Comparison of ENCODE assay signal across 22 cellular contexts in genomic region chr1:13708380-13709010, GRCh38. TPM values are rescaled to one million over a fixed set of nuclear protein-coding genes. Genes with fewer than 3 reads are reported as not detected.
DNase-seq lines count a peak whose midpoint lies in the region; ATAC-seq, FAIRE-seq and TF ChIP-seq lines count a peak whose summit lies in the region.
"Had no signal": no experiment of that assay in that cellular context is flagged by ENCODE, and none has a peak within 500 bp of the region (broad histone marks: within the 10 kb centered on the region; RNA-seq: fewer than 3 reads in every experiment).

No MANE protein-coding gene starts in this region.

- 76% methylated on average over 11 of the region's 11 CpGs for WGBS in hepatocyte (ENCODE audit: low lambda C conversion rate, missing lambda C conversion rate)

- ATAC-seq in stimulated activated memory B cell treated with anti-CD40 and anti-IgM and Interleukin-4, amounts not matched to agents 10 μg/mL and 1 μg/mL and 100 μg/mL, for 72 hours = no peak
- ATAC-seq in GM21367 (IDR thresholded peaks at IDR 0.05; ENCODE audit: unreplicated experiment) (no peak), left lobe of liver (no peak)

- intact Hi-C loops in cardiac septum (cut with DNase I) = no loop called here
- intact Hi-C loops in dorsolateral prefrontal cortex (cut with DNase I) = no loop called here

- H3K27me3 ChIP-seq in hepatocyte (no peaks in the 10 kb centered on the region), dorsolateral prefrontal cortex (no peaks in the 10 kb centered on the region)
- H3K27me3 ChIP-seq: esophagus muscularis mucosa, ovary, stomach had no signal

- H3K4me1 ChIP-seq in hepatocyte (ENCODE audit: insufficient read depth) = peaks cover 8% of the 10 kb centered on the region
- H3K4me1 ChIP-seq: SJCRH30 had no signal

- no peaks in the 10 kb centered on the region for H4K20me1 ChIP-seq in hepatocyte (ENCODE audit: insufficient read depth, poor library complexity, severe bottlenecking)

- H3K79me2 ChIP-seq in hepatocyte = peaks cover 76% of the 10 kb centered on the region

- peak overlapping the region; percentile 16 for H3K4me3 Mint-ChIP-seq in stimulated activated memory B cell treated with anti-CD40 and anti-IgM and Interleukin-4, amounts not matched to agents 10 μg/mL and 1 μg/mL and 100 μg/mL, for 72 hours
- H3K4me3 Mint-ChIP-seq: central memory CD8-positive, alpha-beta T cell had no signal

- H3K27me3 Mint-ChIP-seq in stimulated activated memory B cell treated with anti-CD40 and anti-IgM and Interleukin-4, amounts not matched to agents 10 μg/mL and 1 μg/mL and 100 μg/mL, for 72 hours = no peaks in the 10 kb centered on the region
- H3K27me3 Mint-ChIP-seq: central memory CD8-positive, alpha-beta T cell had no signal

- peaks cover 88% of the 10 kb centered on the region for H3K4me1 Mint-ChIP-seq in stimulated activated memory B cell treated with anti-CD40 and anti-IgM and Interleukin-4, amounts not matched to agents 10 μg/mL and 1 μg/mL and 100 μg/mL, for 72 hours

- peak overlapping the region; percentile 62 for H3K9ac ChIP-seq in SK-N-MC (ENCODE audit: insufficient read length)

- no peaks in the 10 kb centered on the region for H3K36me3 ChIP-seq in SK-N-MC (ENCODE audit: insufficient read depth, low read length)
- no peaks in the 10 kb centered on the region for H3K36me3 ChIP-seq in hepatocyte (replicated peaks; ENCODE audit: insufficient read depth, low read depth)
- H3K36me3 ChIP-seq: esophagus muscularis mucosa, left ventricle myocardium inferior, ovary, SJCRH30, stomach had no signal

- H2AFZ ChIP-seq in hepatocyte = no peak overlapping the region
- H2AFZ ChIP-seq: PC-9 had no signal

- H3K4me3 ChIP-seq in SK-N-MC = peak overlapping the region; percentile 45
- no peak overlapping the region for H3K4me3 ChIP-seq in hepatocyte
- H3K4me3 ChIP-seq in dorsolateral prefrontal cortex = no peak overlapping the region
- H3K4me3 ChIP-seq: esophagus muscularis mucosa, left ventricle myocardium inferior, ovary, PC-9, SJCRH30, stomach had no signal

- FAIRE-seq in GM18507 (lab: Jason Lieb, UNC) = peak; percentile 5

- peaks cover 28% of the 10 kb centered on the region for H3K36me3 Mint-ChIP-seq in stimulated activated memory B cell treated with anti-CD40 and anti-IgM and Interleukin-4, amounts not matched to agents 10 μg/mL and 1 μg/mL and 100 μg/mL, for 72 hours

- no peaks in the 10 kb centered on the region for H3K9me3 Mint-ChIP-seq in stimulated activated memory B cell treated with anti-CD40 and anti-IgM and Interleukin-4, amounts not matched to agents 10 μg/mL and 1 μg/mL and 100 μg/mL, for 72 hours
- H3K9me3 Mint-ChIP-seq: activated T-helper 2 cell treated with anti-CD3 and anti-CD28 coated beads, Interferon-gamma antibody, Interleukin-2, Interleukin-4, amounts not matched to agents 10 μg/mL and 5 μg/mL and 100 μg/mL, durations not matched to agents 14 hours and 24 hours and 36 hours; central memory CD8-positive, alpha-beta T cell had no signal

- no peaks in the 10 kb centered on the region for H3K9me2 ChIP-seq in hepatocyte (replicated peaks; ENCODE audit: insufficient read depth)

- TF ChIP-seq CTCF in hepatocyte (IDR thresholded peaks at IDR 0.05; ENCODE audit: poor library complexity) (no peak), dorsolateral prefrontal cortex (IDR thresholded peaks at IDR 0.05 in 54 of 56, conservative IDR thresholded peaks at IDR 0.05 in 2 of 56; ENCODE audit: low read depth in 1 of 56, partially characterized antibody in 56 of 56) (no peak)

- peak overlapping the region; percentile 51 for H3K4me2 ChIP-seq in hepatocyte
- H3K4me2 ChIP-seq: PC-9 had no signal

- H3K27ac ChIP-seq in SK-N-MC (peak overlapping the region; percentile 44; the same call in 1 of the 2 replicates), hepatocyte (peak overlapping the region; percentile 86), dorsolateral prefrontal cortex (no peak overlapping the region)
- H3K27ac ChIP-seq: esophagus muscularis mucosa, left ventricle myocardium inferior, PC-9, SJCRH30, stomach had no signal

- peak overlapping the region; percentile 53 for H3K27ac Mint-ChIP-seq in stimulated activated memory B cell treated with anti-CD40 and anti-IgM and Interleukin-4, amounts not matched to agents 10 μg/mL and 1 μg/mL and 100 μg/mL, for 72 hours
- H3K27ac Mint-ChIP-seq: activated T-helper 2 cell treated with anti-CD3 and anti-CD28 coated beads, Interferon-gamma antibody, Interleukin-2, Interleukin-4, amounts not matched to agents 10 μg/mL and 5 μg/mL and 100 μg/mL, durations not matched to agents 14 hours and 24 hours and 36 hours had no signal

- H3K9me3 ChIP-seq in SK-N-MC (ENCODE audit: low read depth, low read length) (no peaks in the 10 kb centered on the region), hepatocyte (ENCODE audit: low read depth) (no peaks in the 10 kb centered on the region)
- H3K9me3 ChIP-seq: esophagus muscularis mucosa, left ventricle myocardium inferior, ovary, SJCRH30, stomach had no signal

- DNase-seq in GM18507 (ENCODE audit: extremely low spot score, insufficient read length, low read depth) = no peak
- DNase-seq in SK-N-MC (ENCODE audit: low read depth, low spot score) = no peak
- peak; percentile 38 for DNase-seq in hepatocyte (ENCODE audit: low spot score)
- DNase-seq in cardiac septum (ENCODE audit: low spot score) = no peak
- no peak for DNase-seq in dorsolateral prefrontal cortex
- DNase-seq in left lobe of liver (ENCODE audit: low spot score) = no peak
- DNase-seq: activated CD4-positive, alpha-beta T cell treated with anti-CD3 and anti-CD28 coated beads for 1 hour; effector CD4-positive, alpha-beta T cell; H7; left ventricle myocardium inferior; NCI-H1417 treated with DMSO at 0.1 percent for 48 hours; NCI-H526; ovary; PC-9; SJCRH30; stimulated activated CD4-positive, alpha-beta T cell treated with anti-CD3 and anti-CD28 coated beads, Interleukin-1b, Interleukin-23, amount 100 ng/mL, for 48 hours; stomach had no signal

RNA-seq across cellular contexts. Expression of gene PRDM2, which starts 8.5 kb away (rescaled TPM):
- total RNA-seq in hepatocyte (17.4 and 18.6 TPM in 2 replicates), cardiac septum (44.5 TPM), dorsolateral prefrontal cortex (100 to 1,000 TPM in 114 of 120 experiments, 10 to 100 TPM in 6; 86.9 to 190 (median 133) TPM), left lobe of liver (11.7 TPM)
- polyA plus RNA-seq in hepatocyte = 11.5 and 13.7 TPM in 2 replicates

Comparison
In these comparisons a context has a peak if more than half of its experiments do, and no peak if none do; other contexts are left out.
1. H3K27ac ChIP-seq: peak in SK-N-MC (single experiment) and hepatocyte (single experiment); none in dorsolateral prefrontal cortex (0 of 59).